Comparison of ENCODE assay signal across 10 cellular contexts in the genomic region with DNA sequence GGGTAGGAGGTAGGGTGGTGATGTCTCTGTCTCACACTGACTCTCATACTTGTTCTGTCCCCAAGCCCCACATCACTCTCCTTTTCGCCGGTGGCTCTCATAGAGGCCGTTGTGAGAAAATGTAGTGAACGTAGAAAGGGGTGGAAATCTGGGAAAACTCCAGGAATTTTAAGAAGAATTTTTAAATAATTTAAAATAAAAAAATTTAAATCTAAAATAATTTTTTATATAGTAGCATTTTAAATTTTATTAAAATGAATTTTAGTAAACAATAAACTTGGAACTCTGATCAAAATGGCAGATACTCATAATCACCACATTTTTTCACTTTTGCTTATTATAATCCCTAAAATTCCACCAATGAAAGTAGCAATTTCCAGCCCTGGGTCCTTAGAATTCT.
"Had no signal": no experiment of that assay in that cellular context is flagged by ENCODE, and none has a peak within 500 bp of the region (broad histone marks: within the 10 kb centered on the region; RNA-seq: fewer than 3 reads in every experiment).

No MANE protein-coding gene starts in this region.

- H3K4me3 Mint-ChIP-seq: GM23338, H9, HFFc6 had no signal

- ATAC-seq: GM23338, HCT116 had no signal

- DNase-seq: GM23248, GOT3, H7, H9, HCEC 1CT, HFFc6 had no signal

- H3K9me3 Mint-ChIP-seq: H9, HFFc6 had no signal

- FAIRE-seq: H1, H54 had no signal

- H3K27ac Mint-ChIP-seq: GM23338, H9, HFFc6 had no signal
